11 cellular contexts compared by ENCODE assay signal in the genomic region with DNA sequence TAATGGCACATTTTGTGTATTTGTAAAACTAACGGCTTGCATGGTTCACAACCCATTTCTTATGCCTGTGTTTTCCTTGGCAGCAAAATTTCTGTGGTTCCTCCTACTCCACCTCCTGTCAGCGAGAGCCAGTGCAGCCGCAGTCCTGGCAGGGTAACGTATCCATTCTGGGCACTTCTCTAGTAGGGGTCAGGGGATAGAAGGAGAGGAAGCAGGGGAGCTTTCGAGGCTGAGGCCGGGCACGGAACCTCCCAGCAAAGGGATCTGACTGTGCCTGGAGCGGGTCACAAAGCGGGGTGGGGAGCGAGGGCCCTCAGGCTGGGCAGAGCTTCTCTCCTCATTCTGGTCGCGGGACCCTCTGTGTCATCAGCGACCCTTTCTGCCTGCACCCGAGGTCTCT. TPM values are rescaled to one million over a fixed set of nuclear protein-coding genes. Genes with fewer than 3 reads are reported as not detected.
A peak's percentile ranks its signal among the peaks of the same experiment; 100 is the strongest.
DNase-seq lines count a peak whose midpoint lies in the region; ATAC-seq and TF ChIP-seq lines count a peak whose summit lies in the region.
"Had no signal": no experiment of that assay in that cellular context is flagged by ENCODE, and none has a peak within 500 bp of the region (broad histone marks: within the 10 kb centered on the region; RNA-seq: fewer than 3 reads in every experiment).

No MANE protein-coding gene starts in this region.

- H4K20me1 ChIP-seq in SU-DHL-6 (ENCODE audit: low read depth, low read length) (no peaks in the 10 kb centered on the region), Karpas-422 (ENCODE audit: insufficient read depth, low read depth, low read length) (no peaks in the 10 kb centered on the region)

- H3K4me3 ChIP-seq in SU-DHL-6 (ENCODE audit: insufficient read depth, low read length, poor library complexity, severe bottlenecking) = peak overlapping the region; percentile 25
- peak overlapping the region in 1 of 2 donors; percentile 11 for H3K4me3 ChIP-seq in gastroesophageal sphincter
- no peak overlapping the region for H3K4me3 ChIP-seq in ovary
- no peak overlapping the region for H3K4me3 ChIP-seq in Karpas-422 (ENCODE audit: low read length)

- H2AFZ ChIP-seq in SU-DHL-6 (ENCODE audit: low read depth, low read length, severe bottlenecking) (peak overlapping the region; percentile 10), Karpas-422 (ENCODE audit: low read length) (no peak overlapping the region)

- ATAC-seq in gastroesophageal sphincter = peak; percentile 55

- H3K4me2 ChIP-seq in SU-DHL-6 (ENCODE audit: low read depth, low read length, poor library complexity, severe bottlenecking) (peak overlapping the region; percentile 54), Karpas-422 (ENCODE audit: low read depth, low read length, poor library complexity, severe bottlenecking) (no peak overlapping the region)

- no peaks in the 10 kb centered on the region for H3K9me3 ChIP-seq in SU-DHL-6 (ENCODE audit: insufficient read depth, low read length)
- H3K9me3 ChIP-seq in gastroesophageal sphincter = no peaks in the 10 kb centered on the region
- H3K9me3 ChIP-seq in ovary = no peaks in the 10 kb centered on the region
- H3K9me3 ChIP-seq in Karpas-422 (ENCODE audit: low read length) = no peaks in the 10 kb centered on the region

- TF ChIP-seq EP300 in gastroesophageal sphincter (IDR thresholded peaks at IDR 0.05) (no peak), ovary (IDR thresholded peaks at IDR 0.05) (no peak)

- WGBS in gastroesophageal sphincter (ENCODE audit: low coverage in 1 of 2), 2 donors = 0 to 61% methylated on average over 4 to 8 of the region's 14 CpGs
- 7 to 26% (median 8%) methylated on average over 14 of the region's 14 CpGs for WGBS in ovary, 3 donors

- DNase-seq in AG08395 (ENCODE audit: low spot score) = peak; percentile 20
- peak; percentile 53 to 86 (median 77) for DNase-seq in ovary
- no peak for DNase-seq in NCI-H2107 treated with DMSO at 0.1 percent for 48 hours (lab: John Stamatoyannopoulos, UW; ENCODE audit: unreplicated experiment)
- DNase-seq in Karpas-422 = no peak
- DNase-seq in AML-193 (lab: John Stamatoyannopoulos, UW) = no peak
- no peak for DNase-seq in H4 (ENCODE audit: low spot score)
- DNase-seq: activated CD4-positive, alpha-beta T cell treated with anti-CD3 and anti-CD28 coated beads for 48 hours; CD4-positive, CD25-positive, alpha-beta regulatory T cell; HFFc6 had no signal

- H3K36me3 ChIP-seq in SU-DHL-6 (ENCODE audit: low read length) = no peaks in the 10 kb centered on the region
- no peaks in the 10 kb centered on the region for H3K36me3 ChIP-seq in gastroesophageal sphincter
- H3K36me3 ChIP-seq in ovary = no peaks in the 10 kb centered on the region
- H3K36me3 ChIP-seq in Karpas-422 (ENCODE audit: insufficient read depth, low read length) = no peaks in the 10 kb centered on the region

- TF ChIP-seq POLR2A in gastroesophageal sphincter (IDR thresholded peaks at IDR 0.05) (no peak), ovary (IDR thresholded peaks at IDR 0.05) (no peak)

- H3K9me2 ChIP-seq in SU-DHL-6 (replicated peaks; ENCODE audit: insufficient read depth, low read length) (no peaks in the 10 kb centered on the region), Karpas-422 (replicated peaks; ENCODE audit: insufficient read depth, low read length) (no peaks in the 10 kb centered on the region)

- TF ChIP-seq CTCF in SU-DHL-6 (IDR thresholded peaks at IDR 0.05; ENCODE audit: insufficient read depth, low read length, poor library complexity, severe bottlenecking) = no peak
- TF ChIP-seq CTCF in gastroesophageal sphincter (IDR thresholded peaks at IDR 0.05) = peak in 2 of 4 experiments; percentile 18 to 32
- TF ChIP-seq CTCF in ovary (IDR thresholded peaks at IDR 0.05) = peak in 1 of 3 donors; percentile 12

- H3F3A ChIP-seq in SU-DHL-6 (ENCODE audit: insufficient read depth) = peaks cover 19% of the 10 kb centered on the region

- H3K9ac ChIP-seq in SU-DHL-6 (ENCODE audit: low read length) = peak overlapping the region; percentile 35
- H3K9ac ChIP-seq in Karpas-422 (ENCODE audit: low read length) = no peak overlapping the region

- H3K4me1 ChIP-seq in gastroesophageal sphincter (peaks cover 10 to 54% (median 29%) of the 10 kb centered on the region in 3 donors), ovary (ENCODE audit: insufficient read depth) (peaks cover 6% of the 10 kb centered on the region), Karpas-422 (ENCODE audit: low read length) (peaks cover 8% of the 10 kb centered on the region)

- H3K27ac ChIP-seq in SU-DHL-6 (ENCODE audit: low read depth, low read length) (no peak overlapping the region), gastroesophageal sphincter (peak overlapping the region; percentile 78 to 88 (median 84)), ovary (peak overlapping the region; percentile 17 to 53), Karpas-422 (ENCODE audit: low read length) (no peak overlapping the region)

- intact Hi-C loops in ovary (cut with DNase I) = loop anchor here (5.0 to 10.0 kb wide), 4 partner anchors 109 to 427 kb away; partner anchors contain the start of gene EZR (in 1 of the 4)

- H3K27me3 ChIP-seq in SU-DHL-6 (ENCODE audit: low read length) (no peaks in the 10 kb centered on the region), gastroesophageal sphincter (no peaks in the 10 kb centered on the region), ovary (no peaks in the 10 kb centered on the region), Karpas-422 (ENCODE audit: low read length) (no peaks in the 10 kb centered on the region)

- H3K79me2 ChIP-seq in SU-DHL-6 (ENCODE audit: insufficient read depth, low read length) (no peaks in the 10 kb centered on the region), Karpas-422 (ENCODE audit: low read length) (no peaks in the 10 kb centered on the region)

RNA-seq across cellular contexts. Expression of gene SYTL3, which starts 58.4 kb away (rescaled TPM):
- total RNA-seq in gastroesophageal sphincter = 1 to 10 TPM; 1.9 to 5.9 (median 4.5) TPM
- 1 to 10 TPM; 1.7 to 7.8 (median 2.5) TPM for total RNA-seq in ovary
- 1 to 10 TPM; 1.9 to 3.3 TPM for polyA plus RNA-seq in ovary
- 0.41 and 2.2 TPM in 2 replicates for total RNA-seq in Karpas-422 (2014; rRNA removed; shearing (Covaris generic); ENCODE audit: low replicate concordance)
- total RNA-seq in H4 (2014; rRNA removed; shearing (Covaris generic)) = 1.0 TPM in 1 of 2 replicates, not detected in the other

Comparison
In these comparisons a context has a peak if more than half of its experiments do, and no peak if none do; other contexts are left out.
1. DNase-seq: peak in AG08395 (single experiment) and ovary (5 of 5); none in NCI-H2107 treated with DMSO at 0.1 percent for 48 hours (single experiment), Karpas-422 (single experiment), AML-193 (0 of 2) and H4 (single experiment).
2. H3K27ac ChIP-seq: peak in gastroesophageal sphincter (4 of 4) and ovary (2 of 2); none in SU-DHL-6 (single experiment) and Karpas-422 (single experiment).